In the genomic region with DNA sequence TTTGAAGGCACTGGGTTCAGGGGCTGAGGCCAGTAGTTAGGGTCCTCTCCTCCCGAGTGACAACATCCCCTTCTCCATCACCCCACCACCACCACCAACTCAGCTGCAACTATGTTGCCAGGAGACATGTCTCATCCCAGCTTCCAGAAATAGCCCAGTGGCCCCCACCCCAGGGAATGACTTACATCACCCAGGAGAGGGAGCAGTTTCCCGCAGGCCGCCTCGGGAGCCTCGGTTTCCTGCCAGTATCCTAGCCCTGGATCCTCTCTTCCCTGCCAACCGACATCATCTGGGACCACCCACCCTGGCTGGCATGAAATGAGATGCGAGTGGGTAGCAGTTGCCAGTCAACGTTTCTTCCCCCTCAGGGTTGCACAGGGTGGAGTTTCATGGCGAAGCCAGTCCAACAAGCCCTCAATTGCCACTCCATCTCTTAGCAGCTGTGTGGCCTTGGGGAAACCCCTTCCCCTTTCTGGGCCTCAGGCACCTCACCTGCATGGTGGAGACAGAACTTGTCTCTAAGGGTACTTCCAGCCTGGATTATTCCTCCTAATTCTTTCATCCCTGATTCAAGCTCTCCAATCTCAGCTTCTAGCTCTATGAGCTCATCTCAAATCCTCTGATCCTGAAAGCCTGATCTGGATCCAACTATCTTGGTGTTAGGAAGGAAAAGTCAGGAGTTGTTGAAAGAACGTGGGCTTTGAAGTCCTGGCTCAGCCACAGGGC, we compare ENCODE assay signal across 1 cellular context.
TF ChIP-seq lines count a peak whose summit lies in the region.

No MANE protein-coding gene starts in this region.

TF ChIP-seq in HEK293, 187 proteins besides CTCF, POLR2A, EP300 and RAD21 (continued from another document and continues in another):
- TF ChIP-seq, protein P1, sequence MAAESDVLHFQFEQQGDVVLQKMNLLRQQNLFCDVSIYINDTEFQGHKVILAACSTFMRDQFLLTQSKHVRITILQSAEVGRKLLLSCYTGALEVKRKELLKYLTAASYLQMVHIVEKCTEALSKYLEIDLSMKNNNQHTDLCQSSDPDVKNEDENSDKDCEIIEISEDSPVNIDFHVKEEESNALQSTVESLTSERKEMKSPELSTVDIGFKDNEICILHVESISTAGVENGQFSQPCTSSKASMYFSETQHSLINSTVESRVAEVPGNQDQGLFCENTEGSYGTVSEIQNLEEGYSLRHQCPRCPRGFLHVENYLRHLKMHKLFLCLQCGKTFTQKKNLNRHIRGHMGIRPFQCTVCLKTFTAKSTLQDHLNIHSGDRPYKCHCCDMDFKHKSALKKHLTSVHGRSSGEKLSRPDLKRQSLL (tag by site-specific recombination; IDR thresholded peaks at IDR 0.05), result no peak
- TF ChIP-seq ZNF521 (tag by site-specific recombination; IDR thresholded peaks at IDR 0.05) (no peak), FEZF1 (tag by site-specific recombination; IDR thresholded peaks at IDR 0.05) (no peak), ZBTB1 (tag by site-specific recombination; IDR thresholded peaks at IDR 0.05) (no peak), ZNF248 (tag by site-specific recombination; IDR thresholded peaks at IDR 0.05) (no peak), GLIS2 (tag by site-specific recombination; IDR thresholded peaks at IDR 0.05) (0 out of 2 replicates have a peak, but pooled peaks have one; percentile 18), ZFP41 (tag by site-specific recombination; IDR thresholded peaks at IDR 0.05; ENCODE audit: borderline replicate concordance) (no peak), ZNF501 (tag by site-specific recombination; IDR thresholded peaks at IDR 0.05) (0 out of 2 replicates have a peak, but pooled peaks have one; percentile 30), ZNF837 (tag by site-specific recombination; IDR thresholded peaks at IDR 0.05) (no peak), ZNF169 (tag by site-specific recombination; IDR thresholded peaks at IDR 0.05) (no peak), ZNF473 (tag by site-specific recombination; IDR thresholded peaks at IDR 0.05) (no peak), HOXA7 (CRISPR knock-in tag; IDR thresholded peaks at IDR 0.05; ENCODE audit: borderline replicate concordance) (no peak), ZNF266 (tag by site-specific recombination; IDR thresholded peaks at IDR 0.05; ENCODE audit: low read depth) (no peak), ZNF324 (tag by site-specific recombination; IDR thresholded peaks at IDR 0.05) (no peak), ZIC2 (tag by site-specific recombination; IDR thresholded peaks at IDR 0.05) (peak; percentile 48), ZNF426 (tag by site-specific recombination; IDR thresholded peaks at IDR 0.05) (no peak), ZNF391 (tag by site-specific recombination; IDR thresholded peaks at IDR 0.05; ENCODE audit: borderline replicate concordance, low read depth) (no peak; the same call in 1 of the 2 replicates), IKZF3 (tag by site-specific recombination; IDR thresholded peaks at IDR 0.05) (peak; percentile 92), ZSCAN30 (tag by site-specific recombination; IDR thresholded peaks at IDR 0.05) (0 out of 2 replicates have a peak, but pooled peaks have one; percentile 51), RBAK (tag by site-specific recombination; IDR thresholded peaks at IDR 0.05) (no peak), ZNF677 (tag by site-specific recombination; IDR thresholded peaks at IDR 0.05) (no peak), HOXC10 (CRISPR knock-in tag; IDR thresholded peaks at IDR 0.05) (no peak), ZNF433 (tag by site-specific recombination; IDR thresholded peaks at IDR 0.05; ENCODE audit: low read depth) (no peak), ZNF701 (tag by site-specific recombination; IDR thresholded peaks at IDR 0.05) (no peak), ZFP3 (tag by site-specific recombination; IDR thresholded peaks at IDR 0.05; ENCODE audit: low read depth) (no peak), ZFHX2 (tag by site-specific recombination; conservative IDR thresholded peaks at IDR 0.05) (peak; percentile 53)
- TF ChIP-seq, protein P2, sequence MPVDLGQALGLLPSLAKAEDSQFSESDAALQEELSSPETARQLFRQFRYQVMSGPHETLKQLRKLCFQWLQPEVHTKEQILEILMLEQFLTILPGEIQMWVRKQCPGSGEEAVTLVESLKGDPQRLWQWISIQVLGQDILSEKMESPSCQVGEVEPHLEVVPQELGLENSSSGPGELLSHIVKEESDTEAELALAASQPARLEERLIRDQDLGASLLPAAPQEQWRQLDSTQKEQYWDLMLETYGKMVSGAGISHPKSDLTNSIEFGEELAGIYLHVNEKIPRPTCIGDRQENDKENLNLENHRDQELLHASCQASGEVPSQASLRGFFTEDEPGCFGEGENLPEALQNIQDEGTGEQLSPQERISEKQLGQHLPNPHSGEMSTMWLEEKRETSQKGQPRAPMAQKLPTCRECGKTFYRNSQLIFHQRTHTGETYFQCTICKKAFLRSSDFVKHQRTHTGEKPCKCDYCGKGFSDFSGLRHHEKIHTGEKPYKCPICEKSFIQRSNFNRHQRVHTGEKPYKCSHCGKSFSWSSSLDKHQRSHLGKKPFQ (tag by site-specific recombination; IDR thresholded peaks at IDR 0.05), result no peak
- TF ChIP-seq, protein P3, sequence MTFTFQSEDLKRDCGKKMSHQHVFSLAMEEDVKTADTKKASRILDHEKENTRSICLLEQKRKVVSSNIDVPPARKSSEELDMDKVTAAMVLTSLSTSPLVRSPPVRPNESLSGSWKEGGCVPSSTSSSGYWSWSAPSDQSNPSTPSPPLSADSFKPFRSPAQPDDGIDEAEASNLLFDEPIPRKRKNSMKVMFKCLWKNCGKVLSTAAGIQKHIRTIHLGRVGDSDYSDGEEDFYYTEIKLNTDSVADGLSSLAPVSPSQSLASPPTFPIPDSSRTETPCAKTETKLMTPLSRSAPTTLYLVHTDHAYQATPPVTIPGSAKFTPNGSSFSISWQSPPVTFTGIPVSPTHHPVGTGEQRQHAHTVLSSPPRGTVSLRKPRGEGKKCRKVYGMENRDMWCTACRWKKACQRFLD (tag by site-specific recombination; IDR thresholded peaks at IDR 0.05), result no peak
- TF ChIP-seq, protein P4, sequence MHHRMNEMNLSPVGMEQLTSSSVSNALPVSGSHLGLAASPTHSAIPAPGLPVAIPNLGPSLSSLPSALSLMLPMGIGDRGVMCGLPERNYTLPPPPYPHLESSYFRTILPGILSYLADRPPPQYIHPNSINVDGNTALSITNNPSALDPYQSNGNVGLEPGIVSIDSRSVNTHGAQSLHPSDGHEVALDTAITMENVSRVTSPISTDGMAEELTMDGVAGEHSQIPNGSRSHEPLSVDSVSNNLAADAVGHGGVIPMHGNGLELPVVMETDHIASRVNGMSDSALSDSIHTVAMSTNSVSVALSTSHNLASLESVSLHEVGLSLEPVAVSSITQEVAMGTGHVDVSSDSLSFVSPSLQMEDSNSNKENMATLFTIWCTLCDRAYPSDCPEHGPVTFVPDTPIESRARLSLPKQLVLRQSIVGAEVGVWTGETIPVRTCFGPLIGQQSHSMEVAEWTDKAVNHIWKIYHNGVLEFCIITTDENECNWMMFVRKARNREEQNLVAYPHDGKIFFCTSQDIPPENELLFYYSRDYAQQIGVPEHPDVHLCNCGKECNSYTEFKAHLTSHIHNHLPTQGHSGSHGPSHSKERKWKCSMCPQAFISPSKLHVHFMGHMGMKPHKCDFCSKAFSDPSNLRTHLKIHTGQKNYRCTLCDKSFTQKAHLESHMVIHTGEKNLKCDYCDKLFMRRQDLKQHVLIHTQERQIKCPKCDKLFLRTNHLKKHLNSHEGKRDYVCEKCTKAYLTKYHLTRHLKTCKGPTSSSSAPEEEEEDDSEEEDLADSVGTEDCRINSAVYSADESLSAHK (tag by site-specific recombination; IDR thresholded peaks at IDR 0.05), result peak; percentile 17; the same call in 1 of the 2 replicates
- TF ChIP-seq, protein P5, sequence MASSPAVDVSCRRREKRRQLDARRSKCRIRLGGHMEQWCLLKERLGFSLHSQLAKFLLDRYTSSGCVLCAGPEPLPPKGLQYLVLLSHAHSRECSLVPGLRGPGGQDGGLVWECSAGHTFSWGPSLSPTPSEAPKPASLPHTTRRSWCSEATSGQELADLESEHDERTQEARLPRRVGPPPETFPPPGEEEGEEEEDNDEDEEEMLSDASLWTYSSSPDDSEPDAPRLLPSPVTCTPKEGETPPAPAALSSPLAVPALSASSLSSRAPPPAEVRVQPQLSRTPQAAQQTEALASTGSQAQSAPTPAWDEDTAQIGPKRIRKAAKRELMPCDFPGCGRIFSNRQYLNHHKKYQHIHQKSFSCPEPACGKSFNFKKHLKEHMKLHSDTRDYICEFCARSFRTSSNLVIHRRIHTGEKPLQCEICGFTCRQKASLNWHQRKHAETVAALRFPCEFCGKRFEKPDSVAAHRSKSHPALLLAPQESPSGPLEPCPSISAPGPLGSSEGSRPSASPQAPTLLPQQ (tag by site-specific recombination; IDR thresholded peaks at IDR 0.05), result peak; percentile 72
- TF ChIP-seq, protein P6, sequence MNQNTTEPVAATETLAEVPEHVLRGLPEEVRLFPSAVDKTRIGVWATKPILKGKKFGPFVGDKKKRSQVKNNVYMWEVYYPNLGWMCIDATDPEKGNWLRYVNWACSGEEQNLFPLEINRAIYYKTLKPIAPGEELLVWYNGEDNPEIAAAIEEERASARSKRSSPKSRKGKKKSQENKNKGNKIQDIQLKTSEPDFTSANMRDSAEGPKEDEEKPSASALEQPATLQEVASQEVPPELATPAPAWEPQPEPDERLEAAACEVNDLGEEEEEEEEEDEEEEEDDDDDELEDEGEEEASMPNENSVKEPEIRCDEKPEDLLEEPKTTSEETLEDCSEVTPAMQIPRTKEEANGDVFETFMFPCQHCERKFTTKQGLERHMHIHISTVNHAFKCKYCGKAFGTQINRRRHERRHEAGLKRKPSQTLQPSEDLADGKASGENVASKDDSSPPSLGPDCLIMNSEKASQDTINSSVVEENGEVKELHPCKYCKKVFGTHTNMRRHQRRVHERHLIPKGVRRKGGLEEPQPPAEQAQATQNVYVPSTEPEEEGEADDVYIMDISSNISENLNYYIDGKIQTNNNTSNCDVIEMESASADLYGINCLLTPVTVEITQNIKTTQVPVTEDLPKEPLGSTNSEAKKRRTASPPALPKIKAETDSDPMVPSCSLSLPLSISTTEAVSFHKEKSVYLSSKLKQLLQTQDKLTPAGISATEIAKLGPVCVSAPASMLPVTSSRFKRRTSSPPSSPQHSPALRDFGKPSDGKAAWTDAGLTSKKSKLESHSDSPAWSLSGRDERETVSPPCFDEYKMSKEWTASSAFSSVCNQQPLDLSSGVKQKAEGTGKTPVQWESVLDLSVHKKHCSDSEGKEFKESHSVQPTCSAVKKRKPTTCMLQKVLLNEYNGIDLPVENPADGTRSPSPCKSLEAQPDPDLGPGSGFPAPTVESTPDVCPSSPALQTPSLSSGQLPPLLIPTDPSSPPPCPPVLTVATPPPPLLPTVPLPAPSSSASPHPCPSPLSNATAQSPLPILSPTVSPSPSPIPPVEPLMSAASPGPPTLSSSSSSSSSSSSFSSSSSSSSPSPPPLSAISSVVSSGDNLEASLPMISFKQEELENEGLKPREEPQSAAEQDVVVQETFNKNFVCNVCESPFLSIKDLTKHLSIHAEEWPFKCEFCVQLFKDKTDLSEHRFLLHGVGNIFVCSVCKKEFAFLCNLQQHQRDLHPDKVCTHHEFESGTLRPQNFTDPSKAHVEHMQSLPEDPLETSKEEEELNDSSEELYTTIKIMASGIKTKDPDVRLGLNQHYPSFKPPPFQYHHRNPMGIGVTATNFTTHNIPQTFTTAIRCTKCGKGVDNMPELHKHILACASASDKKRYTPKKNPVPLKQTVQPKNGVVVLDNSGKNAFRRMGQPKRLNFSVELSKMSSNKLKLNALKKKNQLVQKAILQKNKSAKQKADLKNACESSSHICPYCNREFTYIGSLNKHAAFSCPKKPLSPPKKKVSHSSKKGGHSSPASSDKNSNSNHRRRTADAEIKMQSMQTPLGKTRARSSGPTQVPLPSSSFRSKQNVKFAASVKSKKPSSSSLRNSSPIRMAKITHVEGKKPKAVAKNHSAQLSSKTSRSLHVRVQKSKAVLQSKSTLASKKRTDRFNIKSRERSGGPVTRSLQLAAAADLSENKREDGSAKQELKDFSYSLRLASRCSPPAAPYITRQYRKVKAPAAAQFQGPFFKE (tag by site-specific recombination; IDR thresholded peaks at IDR 0.05; ENCODE audit: borderline replicate concordance), result no peak
- TF ChIP-seq, protein P7, sequence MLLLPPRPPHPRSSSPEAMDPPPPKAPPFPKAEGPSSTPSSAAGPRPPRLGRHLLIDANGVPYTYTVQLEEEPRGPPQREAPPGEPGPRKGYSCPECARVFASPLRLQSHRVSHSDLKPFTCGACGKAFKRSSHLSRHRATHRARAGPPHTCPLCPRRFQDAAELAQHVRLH (tag by site-specific recombination; IDR thresholded peaks at IDR 0.05), result 0 out of 2 replicates have a peak, but pooled peaks have one; percentile 35
- TF ChIP-seq, protein P8, sequence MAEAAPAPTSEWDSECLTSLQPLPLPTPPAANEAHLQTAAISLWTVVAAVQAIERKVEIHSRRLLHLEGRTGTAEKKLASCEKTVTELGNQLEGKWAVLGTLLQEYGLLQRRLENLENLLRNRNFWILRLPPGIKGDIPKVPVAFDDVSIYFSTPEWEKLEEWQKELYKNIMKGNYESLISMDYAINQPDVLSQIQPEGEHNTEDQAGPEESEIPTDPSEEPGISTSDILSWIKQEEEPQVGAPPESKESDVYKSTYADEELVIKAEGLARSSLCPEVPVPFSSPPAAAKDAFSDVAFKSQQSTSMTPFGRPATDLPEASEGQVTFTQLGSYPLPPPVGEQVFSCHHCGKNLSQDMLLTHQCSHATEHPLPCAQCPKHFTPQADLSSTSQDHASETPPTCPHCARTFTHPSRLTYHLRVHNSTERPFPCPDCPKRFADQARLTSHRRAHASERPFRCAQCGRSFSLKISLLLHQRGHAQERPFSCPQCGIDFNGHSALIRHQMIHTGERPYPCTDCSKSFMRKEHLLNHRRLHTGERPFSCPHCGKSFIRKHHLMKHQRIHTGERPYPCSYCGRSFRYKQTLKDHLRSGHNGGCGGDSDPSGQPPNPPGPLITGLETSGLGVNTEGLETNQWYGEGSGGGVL (tag by site-specific recombination; IDR thresholded peaks at IDR 0.05), result 0 out of 2 replicates have a peak, but pooled peaks have one; percentile 19
- TF ChIP-seq, protein P9, sequence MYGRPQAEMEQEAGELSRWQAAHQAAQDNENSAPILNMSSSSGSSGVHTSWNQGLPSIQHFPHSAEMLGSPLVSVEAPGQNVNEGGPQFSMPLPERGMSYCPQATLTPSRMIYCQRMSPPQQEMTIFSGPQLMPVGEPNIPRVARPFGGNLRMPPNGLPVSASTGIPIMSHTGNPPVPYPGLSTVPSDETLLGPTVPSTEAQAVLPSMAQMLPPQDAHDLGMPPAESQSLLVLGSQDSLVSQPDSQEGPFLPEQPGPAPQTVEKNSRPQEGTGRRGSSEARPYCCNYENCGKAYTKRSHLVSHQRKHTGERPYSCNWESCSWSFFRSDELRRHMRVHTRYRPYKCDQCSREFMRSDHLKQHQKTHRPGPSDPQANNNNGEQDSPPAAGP (tag by site-specific recombination; IDR thresholded peaks at IDR 0.05), result no peak
